In the genomic region with DNA sequence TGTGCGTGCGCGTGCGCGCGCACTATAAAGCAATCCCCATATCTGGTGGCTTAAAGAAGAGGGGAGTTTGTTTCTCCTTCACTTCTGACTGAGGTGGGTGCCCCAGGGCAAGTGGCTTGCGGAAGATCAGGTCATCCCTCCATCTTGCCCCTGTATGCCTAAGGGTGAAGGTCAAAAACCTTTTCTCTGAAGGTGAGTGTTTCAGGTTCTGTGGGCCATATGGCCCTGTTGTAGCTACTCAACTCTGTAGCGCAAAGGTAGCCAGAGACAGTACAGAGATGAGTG, we compare ENCODE assay signal across 16 cellular contexts. TPM values are rescaled to one million over a fixed set of nuclear protein-coding genes. Genes with fewer than 3 reads are reported as not detected.
DNase-seq lines count a peak whose midpoint lies in the region; ATAC-seq and TF ChIP-seq lines count a peak whose summit lies in the region.
"Had no signal": no experiment of that assay in that cellular context is flagged by ENCODE, and none has a peak within 500 bp of the region (broad histone marks: within the 10 kb centered on the region; RNA-seq: fewer than 3 reads in every experiment).

No MANE protein-coding gene starts in this region.

- ATAC-seq in WTC11 (no peak), gastrocnemius medialis (no peak), GM21381 (IDR thresholded peaks at IDR 0.05; ENCODE audit: unreplicated experiment) (no peak)
- ATAC-seq: HepG2 had no signal

- H3K4me1 ChIP-seq in gastrocnemius medialis, result peaks cover 19 to 20% of the 10 kb centered on the region in 2 donors

- H3K27ac Mint-ChIP-seq in CD14-positive monocyte (peak overlapping the region in 6 of 7 donors; percentile 15 to 85 (median 70)), WTC11 (no peak overlapping the region)

- H3K27ac ChIP-seq in gastrocnemius medialis, result peak overlapping the region; percentile 22 to 76 (median 64)
- H3K27ac ChIP-seq in brain microvascular endothelial cell, result no peak overlapping the region
- H3K27ac ChIP-seq: Peyer's patch had no signal

- CTCF ChIA-PET in WTC11 (lab: Charles Lee), result interaction anchor here (0.6 to 8.5 kb wide), 11 partner anchors 12 to 153 kb away, joined by 3 to 127 read pairs (median 9); no protein-coding TSS in a partner anchor

- no peaks in the 10 kb centered on the region for H3K9me3 ChIP-seq in gastrocnemius medialis
- H3K9me3 ChIP-seq: Peyer's patch had no signal

- H3K4me3 Mint-ChIP-seq in CD14-positive monocyte (no peak overlapping the region), WTC11 (no peak overlapping the region)

- in situ Hi-C loops in gastrocnemius medialis (cut with MboI; ENCODE audit: low sequenced_read_pairs in 4 of 4), result no loop called here
- in situ Hi-C loops in brain microvascular endothelial cell (cut with HindIII; ENCODE audit: low pct_ligation_motif_present, low sequenced_read_pairs), result no loop called here

- no peak overlapping the region for H3K4me3 ChIP-seq in gastrocnemius medialis
- H3K4me3 ChIP-seq in brain microvascular endothelial cell (ENCODE audit: low read depth, low read length), result no peak overlapping the region
- H3K4me3 ChIP-seq: Peyer's patch had no signal

- DNase-seq in activated CD8-positive, alpha-beta memory T cell treated with anti-CD3 and anti-CD28 coated beads for 24 hours, result peak; percentile 37
- no peak for DNase-seq in activated CD8-positive, alpha-beta memory T cell treated with anti-CD3 and anti-CD28 coated beads, Interleukin-2, amount 50 U/mL, for 48 hours
- no peak for DNase-seq in CD14-positive monocyte (ENCODE audit: low spot score)
- peak; percentile 3 for DNase-seq in WTC11 (ENCODE audit: low spot score)
- DNase-seq in gastrocnemius medialis, result no peak
- DNase-seq in NCI-H748 treated with DMSO at 0.1 percent for 48 hours (lab: John Stamatoyannopoulos, UW), result no peak
- no peak for DNase-seq in brain microvascular endothelial cell
- DNase-seq: 8988T; DMS153; NCI-H1105 treated with DMSO at 0.1 percent for 48 hours; NCI-H1694; NCI-H2081 treated with DMSO at 0.1 percent for 48 hours; NK-92 treated with Interleukin-12 subunit alpha and Interleukin-12 subunit beta, amount 100 ng/mL, for 24 hours had no signal

- H3K27me3 Mint-ChIP-seq in CD14-positive monocyte (ENCODE audit: low read depth in 3 of 3), result peaks cover 0 to 3% (median 2%) of the 10 kb centered on the region in 3 donors
- no peaks in the 10 kb centered on the region; the same call in none of the 2 replicates for H3K27me3 Mint-ChIP-seq in WTC11 (ENCODE audit: low read depth)

- H3K36me3 ChIP-seq in gastrocnemius medialis (peaks cover 0 to 56% of the 10 kb centered on the region in 2 donors), brain microvascular endothelial cell (replicated peaks) (no peaks in the 10 kb centered on the region)

- H3K27me3 ChIP-seq in gastrocnemius medialis (no peaks in the 10 kb centered on the region), brain microvascular endothelial cell (replicated peaks) (no peaks in the 10 kb centered on the region)
- H3K27me3 ChIP-seq: Peyer's patch had no signal

- peaks cover 57 to 63% of the 10 kb centered on the region in 2 donors for H3K36me3 Mint-ChIP-seq in CD14-positive monocyte
- H3K36me3 Mint-ChIP-seq in WTC11, result no peaks in the 10 kb centered on the region

- H3K9me3 Mint-ChIP-seq in CD14-positive monocyte (peaks cover 0 to 8% (median 0%) of the 10 kb centered on the region in 7 donors), WTC11 (no peaks in the 10 kb centered on the region)

- no peak for TF ChIP-seq CTCF in CD14-positive monocyte (IDR thresholded peaks at IDR 0.05)
- no peak for TF ChIP-seq CTCF in WTC11 (IDR thresholded peaks at IDR 0.05)
- no peak for TF ChIP-seq CTCF in gastrocnemius medialis (IDR thresholded peaks at IDR 0.05 in 4 of 5, conservative IDR thresholded peaks at IDR 0.05 in 1 of 5)
- TF ChIP-seq CTCF in brain microvascular endothelial cell (IDR thresholded peaks at IDR 0.05; ENCODE audit: low read depth, low read length, missing control alignments), result no peak

- H3K4me1 Mint-ChIP-seq in CD14-positive monocyte, result peaks cover 79% of the 10 kb centered on the region
- H3K4me1 Mint-ChIP-seq in WTC11, result peaks cover 20% of the 10 kb centered on the region

- POLR2A ChIA-PET in WTC11 (lab: Charles Lee), result no interaction called here

- TF ChIP-seq POLR2A in gastrocnemius medialis (IDR thresholded peaks at IDR 0.05), result no peak

- intact Hi-C loops in CD14-positive monocyte (cut with micrococcal nuclease), result loop anchor here (5.0 to 10.0 kb wide), 4 partner anchors 76 to 397 kb away; partner anchors contain the start of gene SEC61A1 (in 1 of the 2)
- intact Hi-C loops in gastrocnemius medialis (cut with DNase I; ENCODE audit: low total_unique reads), result no loop called here

TF ChIP-seq in WTC11, 78 proteins besides CTCF, POLR2A, EP300 and RAD21 (continues in another document):
- TF ChIP-seq AFF4 (CRISPR knock-in tag; IDR thresholded peaks at IDR 0.05; ENCODE audit: borderline replicate concordance) (no peak), KAT7 (CRISPR knock-in tag; IDR thresholded peaks at IDR 0.05; ENCODE audit: borderline replicate concordance) (no peak), GRHL2 (CRISPR knock-in tag; IDR thresholded peaks at IDR 0.05; ENCODE audit: insufficient replicate concordance, severe bottlenecking) (no peak), RELA (CRISPR knock-in tag; IDR thresholded peaks at IDR 0.05; ENCODE audit: borderline replicate concordance) (no peak), FOXK1 (CRISPR knock-in tag; IDR thresholded peaks at IDR 0.05) (no peak), ZNF232 (CRISPR knock-in tag; IDR thresholded peaks at IDR 0.05) (no peak), ZBTB43 (CRISPR knock-in tag; IDR thresholded peaks at IDR 0.05) (no peak), ZNF317 (CRISPR knock-in tag; IDR thresholded peaks at IDR 0.05; ENCODE audit: borderline replicate concordance, low read depth) (no peak), ESRRA (CRISPR knock-in tag; IDR thresholded peaks at IDR 0.05; ENCODE audit: borderline replicate concordance) (no peak), FOXP4 (CRISPR knock-in tag; IDR thresholded peaks at IDR 0.05) (no peak)
- TF ChIP-seq, protein P1, sequence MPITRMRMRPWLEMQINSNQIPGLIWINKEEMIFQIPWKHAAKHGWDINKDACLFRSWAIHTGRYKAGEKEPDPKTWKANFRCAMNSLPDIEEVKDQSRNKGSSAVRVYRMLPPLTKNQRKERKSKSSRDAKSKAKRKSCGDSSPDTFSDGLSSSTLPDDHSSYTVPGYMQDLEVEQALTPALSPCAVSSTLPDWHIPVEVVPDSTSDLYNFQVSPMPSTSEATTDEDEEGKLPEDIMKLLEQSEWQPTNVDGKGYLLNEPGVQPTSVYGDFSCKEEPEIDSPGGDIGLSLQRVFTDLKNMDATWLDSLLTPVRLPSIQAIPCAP (CRISPR knock-in tag; IDR thresholded peaks at IDR 0.05), result no peak

RNA-seq across cellular contexts. Expression of gene ABTB1, which starts 5.5 kb away (rescaled TPM):
- polyA plus RNA-seq in CD14-positive monocyte, result 100 to 1,000 TPM; 107 to 118 TPM
- total RNA-seq in WTC11 (2021), result 9.3 to 12.5 TPM (median 9.9 TPM) in 3 replicates
- total RNA-seq in gastrocnemius medialis, result 10 to 100 TPM; 22.9 to 37.5 (median 30.1) TPM

RNA-seq across cellular contexts. Expression of gene PODXL2, which starts 49.3 kb away (rescaled TPM):
- under 1 TPM; 0.33 to 0.43 TPM for polyA plus RNA-seq in CD14-positive monocyte
- total RNA-seq in WTC11 (2021) (33.6 to 38.8 TPM (median 37.8 TPM) in 3 replicates), gastrocnemius medialis (1 to 10 TPM; 1.5 to 3.2 (median 2.0) TPM)

Comparison
In these comparisons a context has a peak if more than half of its experiments do, and no peak if none do; other contexts are left out.
1. DNase-seq: peak in activated CD8-positive, alpha-beta memory T cell treated with anti-CD3 and anti-CD28 coated beads for 24 hours (single experiment) and WTC11 (single experiment); none in activated CD8-positive, alpha-beta memory T cell treated with anti-CD3 and anti-CD28 coated beads, Interleukin-2, amount 50 U/mL, for 48 hours (single experiment), CD14-positive monocyte (single experiment), gastrocnemius medialis (0 of 2), NCI-H748 treated with DMSO at 0.1 percent for 48 hours (single experiment) and brain microvascular endothelial cell (single experiment).